In genomic region chr16:89278441-89279240, GRCh38 we compare ENCODE assay signal across 16 cellular contexts.
A peak's percentile ranks its signal among the peaks of the same experiment; 100 is the strongest.
DNase-seq lines count a peak whose midpoint lies in the region; ATAC-seq, FAIRE-seq and TF ChIP-seq lines count a peak whose summit lies in the region.
"Had no signal": no experiment of that assay in that cellular context is flagged by ENCODE, and none has a peak within 500 bp of the region (broad histone marks: within the 10 kb centered on the region; RNA-seq: fewer than 3 reads in every experiment).

No MANE protein-coding gene starts in this region.

- H3K4me3 Mint-ChIP-seq in chondrocyte (ENCODE audit: unreplicated experiment): no peak overlapping the region
- H3K4me3 Mint-ChIP-seq in stimulated activated naive B cell treated with anti-CD40 and anti-IgM and Interleukin-4, amounts not matched to agents 10 μg/mL and 1 μg/mL and 100 μg/mL, for 72 hours: peak overlapping the region; percentile 11 to 52
- H3K4me3 Mint-ChIP-seq: CD4-positive, alpha-beta T cell had no signal

- TF ChIP-seq RAD21 in HepG2 (CRISPR knock-in tag; IDR thresholded peaks at IDR 0.05): no peak

- TF ChIP-seq POLR2A in HepG2 (IDR thresholded peaks at IDR 0.05; ENCODE audit: insufficient read depth in 1 of 2, low read depth in 2 of 2, low read length in 2 of 2) (no peak), right lobe of liver (IDR thresholded peaks at IDR 0.05) (no peak)

- peaks cover 19% of the 10 kb centered on the region for H3K36me3 Mint-ChIP-seq in chondrocyte (ENCODE audit: low read depth)
- H3K36me3 Mint-ChIP-seq in stimulated activated naive B cell treated with anti-CD40 and anti-IgM and Interleukin-4, amounts not matched to agents 10 μg/mL and 1 μg/mL and 100 μg/mL, for 72 hours: peaks cover 39 to 45% of the 10 kb centered on the region in 2 donors

- no peak overlapping the region for H4K12ac ChIP-seq in trophoblast cell (ENCODE audit: low read depth, low read length)

- H3K27me3 Mint-ChIP-seq in chondrocyte (ENCODE audit: low read depth): no peaks in the 10 kb centered on the region
- H3K27me3 Mint-ChIP-seq in stimulated activated naive B cell treated with anti-CD40 and anti-IgM and Interleukin-4, amounts not matched to agents 10 μg/mL and 1 μg/mL and 100 μg/mL, for 72 hours: no peaks in the 10 kb centered on the region
- H3K27me3 Mint-ChIP-seq: CD4-positive, alpha-beta T cell had no signal

- no peak for TF ChIP-seq CTCF in HepG2 (CRISPR knock-in tag; IDR thresholded peaks at IDR 0.05)
- TF ChIP-seq CTCF in right lobe of liver (IDR thresholded peaks at IDR 0.05): no peak
- TF ChIP-seq CTCF in chondrocyte (IDR thresholded peaks at IDR 0.05): no peak

- H2BK5ac ChIP-seq in trophoblast cell (ENCODE audit: low read depth, low read length, poor library complexity): no peak overlapping the region

- H3K9me3 ChIP-seq in HepG2 (ENCODE audit: low read length) (no peaks in the 10 kb centered on the region), right lobe of liver (no peaks in the 10 kb centered on the region), HUES6 (ENCODE audit: control insufficient read depth, insufficient read depth, low read depth, low read length) (no peaks in the 10 kb centered on the region), trophoblast cell (ENCODE audit: insufficient read depth, low read depth, low read length) (no peaks in the 10 kb centered on the region)
- H3K9me3 ChIP-seq: SJSA1 had no signal

- H3K4me1 Mint-ChIP-seq in chondrocyte (ENCODE audit: low read depth): no peaks in the 10 kb centered on the region
- H3K4me1 Mint-ChIP-seq in stimulated activated naive B cell treated with anti-CD40 and anti-IgM and Interleukin-4, amounts not matched to agents 10 μg/mL and 1 μg/mL and 100 μg/mL, for 72 hours: peaks cover 12 to 22% of the 10 kb centered on the region in 2 donors

- no peak overlapping the region for H3K27ac ChIP-seq in HepG2 (ENCODE audit: extremely low read length, insufficient read depth, low read length)
- H3K27ac ChIP-seq in right lobe of liver: no peak overlapping the region
- 0 out of 2 replicates have a peak overlapping the region, but pooled peaks have one; percentile 19 for H3K27ac ChIP-seq in HUES6 (ENCODE audit: low read depth, low read length)
- H3K27ac ChIP-seq in trophoblast cell (ENCODE audit: low read depth, low read length): no peak overlapping the region
- H3K27ac ChIP-seq: KMS-11, SJSA1 had no signal

- no peak for TF ChIP-seq EP300 in HepG2 (IDR thresholded peaks at IDR 0.05; ENCODE audit: low read depth in 2 of 2, low read length in 2 of 2)
- no peak for TF ChIP-seq EP300 in HepG2 (CRISPR knock-in tag; IDR thresholded peaks at IDR 0.05; ENCODE audit: borderline replicate concordance)

- FAIRE-seq in HepG2 (lab: Jason Lieb, UNC): no peak
- FAIRE-seq: G401.6 had no signal

- CTCF ChIA-PET in HepG2 (lab: Yijun Ruan, JAX; ENCODE audit: low intra/inter-chr PET ratio, low total read pairs): no interaction called here

- no peak overlapping the region for H3K4ac ChIP-seq in trophoblast cell (ENCODE audit: low read depth, low read length)

- no peak overlapping the region for H3K23ac ChIP-seq in trophoblast cell (ENCODE audit: low read length)

- no peak overlapping the region for H4K8ac ChIP-seq in trophoblast cell (ENCODE audit: low read depth, low read length)

- H3K4me2 ChIP-seq in HepG2 (ENCODE audit: low read depth, low read length) (no peak overlapping the region), trophoblast cell (ENCODE audit: low read length) (no peak overlapping the region)
- H3K4me2 ChIP-seq: KMS-11 had no signal

- H3K36me3 ChIP-seq in HepG2 (replicated peaks in 1 of 2; ENCODE audit: control insufficient read depth in 1 of 2, insufficient read depth in 2 of 2, low read length in 2 of 2) (peaks cover 48 to 80% of the 10 kb centered on the region in 2 experiments), right lobe of liver (peaks cover 0 to 35% (median 10%) of the 10 kb centered on the region in 4 donors), HUES6 (ENCODE audit: control insufficient read depth, insufficient read depth, low read length) (peaks cover 90% of the 10 kb centered on the region), trophoblast cell (ENCODE audit: control insufficient read depth in 1 of 2, insufficient read depth in 2 of 2, low read length in 2 of 2) (peaks cover 81 to 85% of the 10 kb centered on the region in 2 experiments)

- H3K4me1 ChIP-seq in HepG2 (ENCODE audit: insufficient read depth, low read length) (no peaks in the 10 kb centered on the region), right lobe of liver (no peaks in the 10 kb centered on the region), HUES6 (ENCODE audit: control insufficient read depth, insufficient read depth, low read length) (no peaks in the 10 kb centered on the region), trophoblast cell (ENCODE audit: control insufficient read depth in 1 of 2, insufficient read depth in 2 of 2, low read length in 2 of 2) (peaks cover 0 to 3% of the 10 kb centered on the region in 2 experiments)
- H3K4me1 ChIP-seq: SJSA1 had no signal

- H2BK120ac ChIP-seq in trophoblast cell (ENCODE audit: insufficient read depth, low read length, poor library complexity): no peak overlapping the region

- POLR2A ChIA-PET in HepG2 (lab: Yijun Ruan, JAX): no interaction called here

- H2BK12ac ChIP-seq in trophoblast cell (ENCODE audit: low read length): no peak overlapping the region

- H2AK5ac ChIP-seq in trophoblast cell (ENCODE audit: low read length): no peak overlapping the region

- H3K79me2 ChIP-seq in HepG2 (ENCODE audit: insufficient read depth, low read length): no peaks in the 10 kb centered on the region
- no peaks in the 10 kb centered on the region for H3K79me2 ChIP-seq in trophoblast cell (ENCODE audit: control insufficient read depth, insufficient read depth, low read length, poor library complexity)

- H3K27me3 ChIP-seq in HepG2 (ENCODE audit: control insufficient read depth in 1 of 2, insufficient read depth in 2 of 2, low read length in 2 of 2) (no peaks in the 10 kb centered on the region), right lobe of liver (no peaks in the 10 kb centered on the region), HUES6 (ENCODE audit: control insufficient read depth, insufficient read depth, low read length) (no peaks in the 10 kb centered on the region), trophoblast cell (ENCODE audit: insufficient read depth, low read length) (no peaks in the 10 kb centered on the region)
- H3K27me3 ChIP-seq: SJSA1 had no signal

- H3K79me1 ChIP-seq in trophoblast cell (ENCODE audit: low read length): no peaks in the 10 kb centered on the region

- 96% methylated on average over 36 of the region's 36 CpGs for WGBS in HepG2 (ENCODE audit: low lambda C conversion rate)
- 78% methylated on average over 6 of the region's 36 CpGs for WGBS in right lobe of liver (ENCODE audit: insufficient coverage, low coverage, low lambda C conversion rate, missing lambda C conversion rate)
- no CpG with 5 or more reads among the region's 36 CpGs for WGBS in trophoblast cell (ENCODE audit: extremely low coverage, insufficient coverage, insufficient read length)

- H2AFZ ChIP-seq in HepG2 (ENCODE audit: low read length) (no peak overlapping the region), trophoblast cell (ENCODE audit: insufficient read depth, low read length, poor library complexity) (no peak overlapping the region)

- H3K14ac ChIP-seq in trophoblast cell (ENCODE audit: low read length): no peak overlapping the region

- intact Hi-C loops in HepG2 (cut with micrococcal nuclease; ENCODE audit: unreplicated experiment): no loop called here
- intact Hi-C loops in right lobe of liver (cut with DNase I): no loop called here

- no peak overlapping the region for H4K91ac ChIP-seq in trophoblast cell (ENCODE audit: low read depth, low read length)

- no peak overlapping the region for H3K18ac ChIP-seq in trophoblast cell (ENCODE audit: low read length)

- H3K27ac Mint-ChIP-seq in chondrocyte (ENCODE audit: unreplicated experiment): peak overlapping the region; percentile 32
- H3K27ac Mint-ChIP-seq in stimulated activated naive B cell treated with anti-CD40 and anti-IgM and Interleukin-4, amounts not matched to agents 10 μg/mL and 1 μg/mL and 100 μg/mL, for 72 hours: peak overlapping the region; percentile 86
- H3K27ac Mint-ChIP-seq: CD4-positive, alpha-beta T cell had no signal

- H3K4me3 ChIP-seq in HepG2 (replicated peaks in 1 of 3; ENCODE audit: insufficient read depth in 1 of 3, low read depth in 2 of 3, low read length in 3 of 3): no peak overlapping the region
- H3K4me3 ChIP-seq in right lobe of liver: no peak overlapping the region
- no peak overlapping the region for H3K4me3 ChIP-seq in HUES6 (ENCODE audit: low read depth, low read length)
- no peak overlapping the region for H3K4me3 ChIP-seq in trophoblast cell (ENCODE audit: low read depth, low read length)
- H3K4me3 ChIP-seq: SJSA1 had no signal

- BruUV-seq in HepG2 (replicated peaks; lab: Mats Ljungman, UMichigan): no TSS peak

- H3K9ac ChIP-seq in HepG2 (ENCODE audit: insufficient read depth, low read depth, low read length) (no peak overlapping the region), HUES6 (ENCODE audit: low read length) (no peak overlapping the region), trophoblast cell (ENCODE audit: low read length) (no peak overlapping the region)
- H3K9ac ChIP-seq: KMS-11 had no signal

- DNase-seq in HepG2 (ENCODE audit: low spot score): no peak
- DNase-seq in right lobe of liver: no peak
- no peak for DNase-seq in chondrocyte (ENCODE audit: low spot score)
- DNase-seq in stimulated activated naive B cell treated with anti-CD40 and anti-IgM and Interleukin-4, amounts not matched to agents 10 μg/mL and 1 μg/mL and 100 μg/mL, for 72 hours: no peak
- DNase-seq in trophoblast cell: no peak
- DNase-seq in SIG-M5 (lab: John Stamatoyannopoulos, UW): no peak
- DNase-seq: CD4-positive, alpha-beta T cell; DND-41; NCI-H146; NCI-H2081 treated with DMSO at 0.1 percent for 48 hours; NCI-H2227 treated with DMSO at 0.1 percent for 48 hours; NCI-H524 treated with DMSO at 0.1 percent for 48 hours had no signal

- no peak for ATAC-seq in HepG2
- ATAC-seq in right lobe of liver: no peak
- ATAC-seq in stimulated activated naive B cell treated with anti-CD40 and anti-IgM and Interleukin-4, amounts not matched to agents 10 μg/mL and 1 μg/mL and 100 μg/mL, for 72 hours (replicated peaks): no peak

- in situ Hi-C loops in HepG2 (cut with HindIII; ENCODE audit: extremely low pct_ligation_motif_present, low pct_unique_long_range_greater_than_20kb): no loop called here

- no peaks in the 10 kb centered on the region for H4K20me1 ChIP-seq in HepG2 (ENCODE audit: insufficient read depth, low read length)

- H3K9me3 Mint-ChIP-seq in chondrocyte (ENCODE audit: low read depth): no peaks in the 10 kb centered on the region
- H3K9me3 Mint-ChIP-seq in stimulated activated naive B cell treated with anti-CD40 and anti-IgM and Interleukin-4, amounts not matched to agents 10 μg/mL and 1 μg/mL and 100 μg/mL, for 72 hours: no peaks in the 10 kb centered on the region
- H3K9me3 Mint-ChIP-seq: CD4-positive, alpha-beta T cell had no signal

TF ChIP-seq in HepG2, 621 proteins besides CTCF, POLR2A, EP300 and RAD21 (continues in another document):
- TF ChIP-seq SRSF9 (IDR thresholded peaks at IDR 0.05; ENCODE audit: borderline replicate concordance, insufficient read depth, low read depth, low read length, poor library complexity, severe bottlenecking) (no peak), ZNF331 (CRISPR knock-in tag; IDR thresholded peaks at IDR 0.05) (no peak), GFI1 (CRISPR knock-in tag; IDR thresholded peaks at IDR 0.05; ENCODE audit: borderline replicate concordance) (no peak), ZNF225 (CRISPR knock-in tag; IDR thresholded peaks at IDR 0.05) (no peak)
